Comparison of ENCODE assay signal across 20 cellular contexts in the genomic region with DNA sequence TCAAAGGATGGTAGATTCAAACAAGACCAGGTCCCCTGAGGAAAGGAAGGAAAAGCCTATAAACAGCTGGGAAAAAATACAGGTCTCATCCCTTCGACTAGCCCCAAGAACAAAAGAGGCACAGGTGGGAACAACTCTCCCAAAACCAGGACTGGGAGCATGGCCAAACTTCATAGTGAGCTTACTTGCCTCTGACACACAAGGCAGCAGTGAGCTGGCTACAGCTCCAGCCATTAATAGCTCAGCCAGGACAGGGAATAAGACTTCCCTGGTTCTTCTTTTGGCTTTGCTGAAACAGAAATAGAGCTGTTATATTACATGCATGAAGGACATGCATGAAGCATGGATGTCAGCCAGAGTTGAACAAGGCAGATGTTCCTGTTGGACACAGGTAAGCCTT. TPM values are rescaled to one million over a fixed set of nuclear protein-coding genes. Genes with fewer than 3 reads are reported as not detected.
DNase-seq lines count a peak whose midpoint lies in the region; ATAC-seq and TF ChIP-seq lines count a peak whose summit lies in the region.
"Had no signal": no experiment of that assay in that cellular context is flagged by ENCODE, and none has a peak within 500 bp of the region (broad histone marks: within the 10 kb centered on the region; RNA-seq: fewer than 3 reads in every experiment).

A gene with protein sequence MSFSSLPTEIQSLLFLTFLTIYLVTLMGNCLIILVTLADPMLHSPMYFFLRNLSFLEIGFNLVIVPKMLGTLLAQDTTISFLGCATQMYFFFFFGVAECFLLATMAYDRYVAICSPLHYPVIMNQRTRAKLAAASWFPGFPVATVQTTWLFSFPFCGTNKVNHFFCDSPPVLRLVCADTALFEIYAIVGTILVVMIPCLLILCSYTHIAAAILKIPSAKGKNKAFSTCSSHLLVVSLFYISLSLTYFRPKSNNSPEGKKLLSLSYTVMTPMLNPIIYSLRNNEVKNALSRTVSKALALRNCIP (plus strand): TSS at position 97 of the 400 bp plus-strand sequence. CDS start 6,698 bp downstream, outside the sequence.

- no peaks in the 10 kb centered on the region for H4K20me1 ChIP-seq in GM23338 (replicated peaks; ENCODE audit: insufficient read depth)

- no peak for TF ChIP-seq CTCF in GM23338 (conservative IDR thresholded peaks at IDR 0.05; ENCODE audit: low read depth in 2 of 2)
- TF ChIP-seq CTCF in stomach (IDR thresholded peaks at IDR 0.05) = no peak

- ATAC-seq in GM23338 (peak; percentile 66), HG03159 (IDR thresholded peaks at IDR 0.05; ENCODE audit: unreplicated experiment) (no peak), GM19463 (IDR thresholded peaks at IDR 0.05; ENCODE audit: unreplicated experiment) (no peak)
- ATAC-seq: left cardiac atrium; stimulated activated naive CD8-positive, alpha-beta T cell treated with anti-CD3 and anti-CD28 coated beads, Interleukin-15, amount 100 ng/mL, for 72 hours; upper lobe of right lung had no signal

- no peaks in the 10 kb centered on the region for H3K79me2 ChIP-seq in GM23338 (replicated peaks; ENCODE audit: insufficient read depth)

- H3K27ac ChIP-seq in GM23338 (ENCODE audit: low read depth) = no peak within 1 kb of the TSS
- no peak within 1 kb of the TSS for H3K27ac ChIP-seq in stomach
- H3K27ac ChIP-seq: upper lobe of right lung had no signal

- H3K36me3 ChIP-seq in GM23338 (ENCODE audit: insufficient read depth) (no peaks in the 10 kb centered on the region), stomach (no peaks in the 10 kb centered on the region)
- H3K36me3 ChIP-seq: upper lobe of right lung had no signal

- intact Hi-C loops in stomach (cut with DNase I; ENCODE audit: low total_unique reads) = no loop called here

- H3K27me3 Mint-ChIP-seq in GM23338 (ENCODE audit: insufficient read depth, low read depth, poor library complexity) = no peaks in the 10 kb centered on the region
- H3K27me3 Mint-ChIP-seq: progenitor cell of endocrine pancreas had no signal

- TF ChIP-seq EP300 in stomach (IDR thresholded peaks at IDR 0.05) = no peak

- H3K9me2 ChIP-seq in GM23338 (ENCODE audit: insufficient read depth) = peaks cover 2% of the 10 kb centered on the region; the same call in 1 of the 2 replicates

- no peak within 1 kb of the TSS for H2AFZ ChIP-seq in GM23338

- WGBS in stomach, 5 donors = 33 to 58% (median 49%) methylated on average over 1 of the region's 1 CpG

- H3K27ac Mint-ChIP-seq in GM23338 = no peak within 1 kb of the TSS
- H3K27ac Mint-ChIP-seq: activated CD4-positive, alpha-beta T cell treated with anti-CD3 and anti-CD28 coated beads, Interleukin-2, amount 10 ng/mL, durations not matched to agents 24 days and 14 days; activated T-helper 2 cell treated with anti-CD3 and anti-CD28 coated beads, Interferon-gamma antibody, Interleukin-2, Interleukin-4, amounts not matched to agents 10 μg/mL and 5 μg/mL and 100 μg/mL, durations not matched to agents 14 hours and 24 hours and 36 hours; mesothelial cell of epicardium; nephron progenitor cell; progenitor cell of endocrine pancreas had no signal

- H3K4me2 ChIP-seq in GM23338 = no peak within 1 kb of the TSS

- H3K36me3 Mint-ChIP-seq in GM23338 (ENCODE audit: low read depth) = peaks cover 8% of the 10 kb centered on the region
- H3K36me3 Mint-ChIP-seq: mesothelial cell of epicardium had no signal

- no peaks in the 10 kb centered on the region for H3K27me3 ChIP-seq in GM23338 (ENCODE audit: insufficient read depth)
- no peaks in the 10 kb centered on the region for H3K27me3 ChIP-seq in stomach
- H3K27me3 ChIP-seq: upper lobe of right lung had no signal

- peaks cover 6% of the 10 kb centered on the region; the same call in 2 of the 3 replicates for H3K4me1 Mint-ChIP-seq in GM23338
- H3K4me1 Mint-ChIP-seq: activated CD4-positive, alpha-beta T cell treated with anti-CD3 and anti-CD28 coated beads, Interleukin-2, amount 10 ng/mL, durations not matched to agents 24 days and 14 days; mesothelial cell of epicardium; nephron progenitor cell; stimulated activated naive CD8-positive, alpha-beta T cell treated with anti-CD3 and anti-CD28 coated beads, Interleukin-15, amount 100 ng/mL, for 72 hours had no signal

- peak; percentile 18 for DNase-seq in GM23338 (ENCODE audit: low spot score)
- DNase-seq in NCI-H1105 treated with DMSO at 0.1 percent for 48 hours (lab: John Stamatoyannopoulos, UW) = peak; percentile 33
- DNase-seq in cerebellum (ENCODE audit: low spot score) = peak; percentile 64
- DNase-seq in iris pigment epithelial cell (ENCODE audit: low read depth) = peak; percentile 11
- DNase-seq in T1000 (lab: John Stamatoyannopoulos, UW) = no peak
- DNase-seq in stomach = no peak
- DNase-seq: activated CD4-positive, alpha-beta T cell treated with anti-CD3 and anti-CD28 coated beads, Interleukin-2, amount 10 ng/mL, durations not matched to agents 24 days and 14 days; EL; hypothalamus; left cardiac atrium; NCI-H1436 treated with DMSO at 0.1 percent for 48 hours; nephron progenitor cell; stimulated activated naive CD8-positive, alpha-beta T cell treated with anti-CD3 and anti-CD28 coated beads, Interleukin-15, amount 100 ng/mL, for 72 hours; upper lobe of right lung had no signal

- H3F3A ChIP-seq in GM23338 (replicated peaks; ENCODE audit: low read depth) = no peaks in the 10 kb centered on the region

- no peak within 1 kb of the TSS for H3K4me3 Mint-ChIP-seq in GM23338
- H3K4me3 Mint-ChIP-seq: activated CD4-positive, alpha-beta T cell treated with anti-CD3 and anti-CD28 coated beads, Interleukin-2, amount 10 ng/mL, durations not matched to agents 24 days and 14 days; mesothelial cell of epicardium; nephron progenitor cell; stimulated activated naive CD8-positive, alpha-beta T cell treated with anti-CD3 and anti-CD28 coated beads, Interleukin-15, amount 100 ng/mL, for 72 hours had no signal

- H3K4me1 ChIP-seq in GM23338 (ENCODE audit: insufficient read depth) (no peaks in the 10 kb centered on the region), stomach (no peaks in the 10 kb centered on the region)
- H3K4me1 ChIP-seq: upper lobe of right lung had no signal

- no peaks in the 10 kb centered on the region for H3K9me3 ChIP-seq in stomach
- H3K9me3 ChIP-seq: upper lobe of right lung had no signal

- H3K9me3 Mint-ChIP-seq in GM23338 = peaks cover 7% of the 10 kb centered on the region

- no peak for TF ChIP-seq POLR2A in stomach (IDR thresholded peaks at IDR 0.05)

- H3K4me3 ChIP-seq in GM23338 = no peak within 1 kb of the TSS
- no peak within 1 kb of the TSS for H3K4me3 ChIP-seq in stomach
- H3K4me3 ChIP-seq: upper lobe of right lung had no signal

TF ChIP-seq in GM23338, 12 proteins besides CTCF, POLR2A, EP300 and RAD21 (continues in another document):
- TF ChIP-seq CREB1 (CRISPR knock-in tag; IDR thresholded peaks at IDR 0.05; ENCODE audit: low read depth) = no peak
- TF ChIP-seq ZNF114 (CRISPR knock-in tag; IDR thresholded peaks at IDR 0.05) = no peak
- TF ChIP-seq, protein P1, sequence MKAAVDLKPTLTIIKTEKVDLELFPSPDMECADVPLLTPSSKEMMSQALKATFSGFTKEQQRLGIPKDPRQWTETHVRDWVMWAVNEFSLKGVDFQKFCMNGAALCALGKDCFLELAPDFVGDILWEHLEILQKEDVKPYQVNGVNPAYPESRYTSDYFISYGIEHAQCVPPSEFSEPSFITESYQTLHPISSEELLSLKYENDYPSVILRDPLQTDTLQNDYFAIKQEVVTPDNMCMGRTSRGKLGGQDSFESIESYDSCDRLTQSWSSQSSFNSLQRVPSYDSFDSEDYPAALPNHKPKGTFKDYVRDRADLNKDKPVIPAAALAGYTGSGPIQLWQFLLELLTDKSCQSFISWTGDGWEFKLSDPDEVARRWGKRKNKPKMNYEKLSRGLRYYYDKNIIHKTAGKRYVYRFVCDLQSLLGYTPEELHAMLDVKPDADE (IDR thresholded peaks at IDR 0.05) = no peak
- TF ChIP-seq, protein P2, sequence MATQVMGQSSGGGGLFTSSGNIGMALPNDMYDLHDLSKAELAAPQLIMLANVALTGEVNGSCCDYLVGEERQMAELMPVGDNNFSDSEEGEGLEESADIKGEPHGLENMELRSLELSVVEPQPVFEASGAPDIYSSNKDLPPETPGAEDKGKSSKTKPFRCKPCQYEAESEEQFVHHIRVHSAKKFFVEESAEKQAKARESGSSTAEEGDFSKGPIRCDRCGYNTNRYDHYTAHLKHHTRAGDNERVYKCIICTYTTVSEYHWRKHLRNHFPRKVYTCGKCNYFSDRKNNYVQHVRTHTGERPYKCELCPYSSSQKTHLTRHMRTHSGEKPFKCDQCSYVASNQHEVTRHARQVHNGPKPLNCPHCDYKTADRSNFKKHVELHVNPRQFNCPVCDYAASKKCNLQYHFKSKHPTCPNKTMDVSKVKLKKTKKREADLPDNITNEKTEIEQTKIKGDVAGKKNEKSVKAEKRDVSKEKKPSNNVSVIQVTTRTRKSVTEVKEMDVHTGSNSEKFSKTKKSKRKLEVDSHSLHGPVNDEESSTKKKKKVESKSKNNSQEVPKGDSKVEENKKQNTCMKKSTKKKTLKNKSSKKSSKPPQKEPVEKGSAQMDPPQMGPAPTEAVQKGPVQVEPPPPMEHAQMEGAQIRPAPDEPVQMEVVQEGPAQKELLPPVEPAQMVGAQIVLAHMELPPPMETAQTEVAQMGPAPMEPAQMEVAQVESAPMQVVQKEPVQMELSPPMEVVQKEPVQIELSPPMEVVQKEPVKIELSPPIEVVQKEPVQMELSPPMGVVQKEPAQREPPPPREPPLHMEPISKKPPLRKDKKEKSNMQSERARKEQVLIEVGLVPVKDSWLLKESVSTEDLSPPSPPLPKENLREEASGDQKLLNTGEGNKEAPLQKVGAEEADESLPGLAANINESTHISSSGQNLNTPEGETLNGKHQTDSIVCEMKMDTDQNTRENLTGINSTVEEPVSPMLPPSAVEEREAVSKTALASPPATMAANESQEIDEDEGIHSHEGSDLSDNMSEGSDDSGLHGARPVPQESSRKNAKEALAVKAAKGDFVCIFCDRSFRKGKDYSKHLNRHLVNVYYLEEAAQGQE (IDR thresholded peaks at IDR 0.05; ENCODE audit: unreplicated experiment) = no peak

RNA-seq across cellular contexts. Expression of the gene that starts here (rescaled TPM):
- not detected in 2 replicates for total RNA-seq in GM23338 (2014; rRNA removed; shearing (Covaris generic))
- polyA plus RNA-seq in GM23338 (2016; fragmentation: Nextera tagmentation; extraction: Ambion mirVana) (0.14 and 0.27 TPM in 2 replicates), stomach (not detected)
- total RNA-seq in cerebellum (not detected), stomach (not detected)
- total RNA-seq: activated CD4-positive, alpha-beta T cell treated with anti-CD3 and anti-CD28 coated beads, Interleukin-2, amount 10 ng/mL, durations not matched to agents 24 days and 14 days; left cardiac atrium; mesothelial cell of epicardium; progenitor cell of endocrine pancreas; skeletal muscle tissue; upper lobe of right lung had no signal

Comparison
In these comparisons a context has a peak if more than half of its experiments do, and no peak if none do; other contexts are left out.
1. Peak in DNase-seq and ATAC-seq in GM23338; RNA of the gene not detected or under 1 TPM.
2. Peak in DNase-seq in cerebellum; RNA of the gene not detected or under 1 TPM.
3. DNase-seq: peak in NCI-H1105 treated with DMSO at 0.1 percent for 48 hours (single experiment) and iris pigment epithelial cell (single experiment); none in T1000 (single experiment) and stomach (single experiment).